1 cellular context compared by ENCODE assay signal in genomic region chr18:22172594-22173049, GRCh38.
TF ChIP-seq lines count a peak whose summit lies in the region.

No MANE protein-coding gene starts in this region.

TF ChIP-seq in H1, 55 proteins besides CTCF, POLR2A, EP300 and RAD21:
- TF ChIP-seq E2F6 (IDR thresholded peaks at IDR 0.05), result no peak
- TF ChIP-seq RNF2 (IDR thresholded peaks at IDR 0.05; ENCODE audit: borderline replicate concordance, low read depth, low read length, missing control alignments, poor library complexity, severe bottlenecking), result peak; percentile 61
- peak; percentile 83 for TF ChIP-seq SUZ12 (IDR thresholded peaks at IDR 0.05; ENCODE audit: low read length)
- TF ChIP-seq CBX8 (IDR thresholded peaks at IDR 0.05; ENCODE audit: borderline replicate concordance, low read depth, low read length), result 0 out of 2 replicates have a peak, but pooled peaks have one; percentile 19
- no peak for TF ChIP-seq SIX5 (IDR thresholded peaks at IDR 0.05; ENCODE audit: low read depth, low read length)
- TF ChIP-seq SP4 (IDR thresholded peaks at IDR 0.05; ENCODE audit: low read length), result no peak
- peak; percentile 88 for TF ChIP-seq EZH2 (IDR thresholded peaks at IDR 0.05; ENCODE audit: low read depth, low read length, severe bottlenecking)
